27 cellular contexts compared by ENCODE assay signal in genomic region chr5:173410459-173411233, GRCh38.
"Had no signal": no experiment of that assay in that cellular context is flagged by ENCODE, and none has a peak within 500 bp of the region (broad histone marks: within the 10 kb centered on the region; RNA-seq: fewer than 3 reads in every experiment).

No MANE protein-coding gene starts in this region.

- ATAC-seq: activated CD8-positive, alpha-beta T cell treated with anti-CD3 and anti-CD28 coated beads for 36 hours; activated T-cell treated with anti-CD3 and anti-CD28 coated beads, Interleukin-2, amount 50 U/mL, for 72 hours; activated T-helper 17 cell treated with anti-CD3 and anti-CD28 coated beads, Interleukin-2, amount 50 U/mL, for 72 hours; K562; Panc1 had no signal

- H3K36me3 ChIP-seq: ascending aorta, SJCRH30, WERI-Rb-1 had no signal

- H3K4me1 ChIP-seq: ascending aorta, SJCRH30 had no signal

- DNase-seq: activated CD4-positive, alpha-beta T cell treated with anti-CD3 and anti-CD28 coated beads for 1 hour; activated CD4-positive, alpha-beta T cell treated with anti-CD3 and anti-CD28 coated beads for 48 hours; activated CD4-positive, alpha-beta T cell treated with anti-CD3 and anti-CD28 coated beads, Interleukin-2, amount 50 U/mL, for 4 hours; activated CD4-positive, CD25-positive, alpha-beta regulatory T cell; activated CD8-positive, alpha-beta T cell treated with anti-CD3 and anti-CD28 coated beads for 36 hours; activated gamma-delta T cell; activated naive CD4-positive, alpha-beta T cell treated with Interleukin-2 at 50 U/mL for 16 hours; activated naive CD8-positive, alpha-beta T cell treated with anti-CD3 and anti-CD28 coated beads, Interleukin-2, amount 10 ng/mL, durations not matched to agents 7 days and 5 days; activated T-cell treated with anti-CD3 and anti-CD28 coated beads, Interleukin-2, amount 50 U/mL, for 1 hour; activated T-cell treated with anti-CD3 and anti-CD28 coated beads, Interleukin-2, amount 50 U/mL, for 72 hours; amygdala; NCI-H1048; NCI-H1105 treated with DMSO at 0.1 percent for 48 hours; NCI-H1436; NCI-H1694; NCI-H1930; NCI-H345; NCI-H524 treated with DMSO at 0.1 percent for 48 hours; SHP77; SJCRH30; T1000; WERI-Rb-1 had no signal

- H3K4me3 ChIP-seq: ascending aorta, K562, SJCRH30, SK-N-MC had no signal

- H3K27ac ChIP-seq: ascending aorta, SJCRH30, SK-N-MC, WERI-Rb-1 had no signal

- H3K9me3 ChIP-seq: ascending aorta, SJCRH30 had no signal

- H3K27me3 ChIP-seq: ascending aorta, SJCRH30 had no signal
